ENCODE assay signal across 8 cellular contexts in genomic region chr9:98034593-98035546, GRCh38. TPM values are rescaled to one million over a fixed set of nuclear protein-coding genes. Genes with fewer than 3 reads are reported as not detected.
DNase-seq lines count a peak whose midpoint lies in the region; ATAC-seq, FAIRE-seq and TF ChIP-seq lines count a peak whose summit lies in the region.

No MANE protein-coding gene starts in this region.

- H3K9me3 ChIP-seq in astrocyte (ENCODE audit: insufficient read depth, low read depth, low read length) (no peaks in the 10 kb centered on the region), small intestine (ENCODE audit: control insufficient read depth, low read depth) (no peaks in the 10 kb centered on the region)

- peaks cover 13% of the 10 kb centered on the region for H3K4me1 Mint-ChIP-seq in astrocyte (ENCODE audit: low read depth, unreplicated experiment)

- WGBS in small intestine, 3 donors, result 41 to 44% (median 43%) methylated on average over 20 of the region's 20 CpGs

- H3K4me3 ChIP-seq in astrocyte (ENCODE audit: insufficient read depth, low read depth, low read length) (no peak overlapping the region), small intestine (ENCODE audit: low read depth in 1 of 2, low read length in 2 of 2) (no peak overlapping the region)

- H3K27ac Mint-ChIP-seq in astrocyte (ENCODE audit: unreplicated experiment), result peak overlapping the region; percentile 34

- DNase-seq in COR-L47 (lab: John Stamatoyannopoulos, UW), result peak; percentile 65
- peak; percentile 55 for DNase-seq in M059J (ENCODE audit: low read depth)
- DNase-seq in T-helper 2 cell, result peak; percentile 66 to 86 (median 84)
- DNase-seq in astrocyte (ENCODE audit: low read depth), result peak; percentile 28
- DNase-seq in hepatic stellate cell (ENCODE audit: low spot score), result peak; percentile 65
- DNase-seq in small intestine, result peak; percentile 87

- no peak overlapping the region for H3K4me3 Mint-ChIP-seq in astrocyte (ENCODE audit: unreplicated experiment)

- H2AFZ ChIP-seq in astrocyte (ENCODE audit: low read depth, low read length), result peak overlapping the region; percentile 38

- ATAC-seq in GM21447 (IDR thresholded peaks at IDR 0.05; ENCODE audit: unreplicated experiment) (peak; percentile 39), HG03521 (IDR thresholded peaks at IDR 0.05; ENCODE audit: unreplicated experiment) (no peak)

- H3K27me3 Mint-ChIP-seq in astrocyte (ENCODE audit: low read depth, unreplicated experiment), result peaks cover 7% of the 10 kb centered on the region

- H3K4me1 ChIP-seq in astrocyte (ENCODE audit: insufficient read depth, low read length), result peaks cover 23% of the 10 kb centered on the region
- H3K4me1 ChIP-seq in small intestine (ENCODE audit: control insufficient read depth in 2 of 2, insufficient read depth in 1 of 2, low read depth in 1 of 2, low read length in 1 of 2), result peaks cover 0 to 2% of the 10 kb centered on the region in 2 donors

- H3K27ac ChIP-seq in astrocyte (ENCODE audit: low read depth, low read length) (peak overlapping the region; percentile 71), small intestine (ENCODE audit: low read depth in 1 of 2, low read length in 1 of 2) (no peak overlapping the region)

- H3K4me2 ChIP-seq in astrocyte (ENCODE audit: low read length), result peak overlapping the region; percentile 66

- H3K36me3 ChIP-seq in astrocyte (ENCODE audit: insufficient read depth, low read length) (no peaks in the 10 kb centered on the region), small intestine (ENCODE audit: control insufficient read depth in 2 of 2, insufficient read depth in 2 of 2, low read length in 2 of 2) (no peaks in the 10 kb centered on the region)

- H4K20me1 ChIP-seq in astrocyte (ENCODE audit: insufficient read depth, low read length), result no peaks in the 10 kb centered on the region

- H3K9ac ChIP-seq in astrocyte (ENCODE audit: low read length), result peak overlapping the region; percentile 37

- no peak for FAIRE-seq in astrocyte (lab: Jason Lieb, UNC)
- FAIRE-seq in small intestine (lab: Jason Lieb, UNC), result no peak

- no peaks in the 10 kb centered on the region for H3K9me3 Mint-ChIP-seq in astrocyte (ENCODE audit: unreplicated experiment)

- peak; percentile 61 for TF ChIP-seq CTCF in astrocyte (IDR thresholded peaks at IDR 0.05; ENCODE audit: insufficient read depth, low read depth, low read length)

- H3K79me2 ChIP-seq in astrocyte (ENCODE audit: insufficient read depth, low read length), result no peaks in the 10 kb centered on the region

- no peaks in the 10 kb centered on the region for H3K36me3 Mint-ChIP-seq in astrocyte (ENCODE audit: low read depth, unreplicated experiment)

- H3K27me3 ChIP-seq in astrocyte (ENCODE audit: insufficient read depth, low read length), result no peaks in the 10 kb centered on the region
- H3K27me3 ChIP-seq in small intestine (ENCODE audit: control insufficient read depth in 2 of 2, insufficient read depth in 2 of 2, low read length in 2 of 2), result no peaks in the 10 kb centered on the region

RNA-seq across cellular contexts. Expression of gene NANS, which starts 21.7 kb away (rescaled TPM):
- 121 and 135 TPM in 2 replicates for total RNA-seq in M059J (2014; rRNA removed; shearing (Covaris generic))
- 44.4 and 44.5 TPM in 2 replicates for total RNA-seq in astrocyte
- polyA plus RNA-seq in small intestine, result 100 to 1,000 TPM in 1 of 3 donors, 10 to 100 TPM in 2; 57.0 to 120 (median 68.9) TPM

RNA-seq across cellular contexts. Expression of gene ANP32B, which starts 51.7 kb away (rescaled TPM):
- total RNA-seq in M059J (2014; rRNA removed; shearing (Covaris generic)), result 12.6 and 23.6 TPM in 2 replicates
- total RNA-seq in astrocyte, result 78.3 and 98.5 TPM in 2 replicates
- 100 to 1,000 TPM; 106 to 188 (median 176) TPM for polyA plus RNA-seq in small intestine

Comparison
In these comparisons a context has a peak if more than half of its experiments do, and no peak if none do; other contexts are left out.
1. DNase-seq: peak in every context shown above with its lines; median percentile 87 in small intestine; 84 in T-helper 2 cell; 65 in COR-L47; 65 in hepatic stellate cell; 55 in M059J; 28 in astrocyte.